Comparison of ENCODE assay signal across 21 cellular contexts in the genomic region with DNA sequence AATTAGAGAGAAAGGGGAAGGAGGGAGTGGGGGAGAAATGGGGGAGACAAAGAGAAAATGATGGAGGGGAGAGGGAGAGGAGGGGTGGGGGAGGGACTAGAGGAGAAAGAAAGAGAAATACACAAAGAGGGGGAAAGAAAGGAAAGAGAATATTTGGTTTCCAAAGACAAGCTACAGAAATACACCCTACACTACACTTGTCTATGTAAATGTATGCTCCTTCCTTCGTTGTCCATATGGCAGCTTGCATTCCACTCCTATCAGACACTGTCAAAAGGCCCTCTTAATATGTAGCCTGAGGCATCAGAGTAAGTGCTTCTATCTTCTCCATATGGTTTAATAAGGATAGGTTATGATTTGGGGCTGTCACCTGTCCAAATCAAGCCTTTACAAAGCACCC.
DNase-seq lines count a peak whose midpoint lies in the region; ATAC-seq, FAIRE-seq and TF ChIP-seq lines count a peak whose summit lies in the region.
"Had no signal": no experiment of that assay in that cellular context is flagged by ENCODE, and none has a peak within 500 bp of the region (broad histone marks: within the 10 kb centered on the region; RNA-seq: fewer than 3 reads in every experiment).

No MANE protein-coding gene starts in this region.

- H3K9me3 ChIP-seq in HepG2 (ENCODE audit: low read length) (no peaks in the 10 kb centered on the region), right lobe of liver (no peaks in the 10 kb centered on the region)
- H3K9me3 ChIP-seq: A549; BLaER1 treated with 17β-estradiol and CSF1 and Interleukin-3, amounts not matched to agents 10 nM and 100 nM; MG63 had no signal

- no peak for FAIRE-seq in HepG2 (lab: Jason Lieb, UNC)
- FAIRE-seq: A549, D721Med, H54 had no signal

- WGBS in HepG2 (ENCODE audit: low lambda C conversion rate) = 94% methylated on average over 1 of the region's 1 CpG
- 90% methylated on average over 1 of the region's 1 CpG for WGBS in right lobe of liver (ENCODE audit: insufficient coverage, low coverage, low lambda C conversion rate, missing lambda C conversion rate)

- no peak overlapping the region for H3K9ac ChIP-seq in HepG2 (ENCODE audit: insufficient read depth, low read depth, low read length)
- H3K9ac ChIP-seq: BLaER1 treated with 17β-estradiol and CSF1 and Interleukin-3, amounts not matched to agents 10 nM and 100 nM had no signal

- no TSS peak for BruUV-seq in HepG2 (replicated peaks; lab: Mats Ljungman, UMichigan)

- no peak for DNase-seq in HepG2 (ENCODE audit: low spot score)
- no peak for DNase-seq in right lobe of liver
- peak; percentile 49 for DNase-seq in NCI-H146 treated with DMSO at 0.1 percent for 48 hours (lab: John Stamatoyannopoulos, UW; ENCODE audit: unreplicated experiment)
- DNase-seq in NCI-H69 (lab: John Stamatoyannopoulos, UW) = peak; percentile 99
- DNase-seq in stimulated activated CD8-positive, alpha-beta memory T cell treated with anti-CD3 and anti-CD28 coated beads, Interleukin-4, amount 100 ng/mL, for 48 hours = no peak
- DNase-seq: AML-193; CD4-positive, alpha-beta T cell; KBM-7; MG63; NCI-H1694; NCI-H2227 treated with DMSO at 0.1 percent for 48 hours; SHP77; T-helper 1 cell had no signal

- H3K4me2 ChIP-seq in HepG2 (ENCODE audit: low read depth, low read length) = no peak overlapping the region
- H3K4me2 ChIP-seq: A549; BLaER1 treated with 17β-estradiol and CSF1 and Interleukin-3, amounts not matched to agents 10 nM and 100 nM had no signal

- in situ Hi-C loops in HepG2 (cut with HindIII; ENCODE audit: extremely low pct_ligation_motif_present, low pct_unique_long_range_greater_than_20kb) = no loop called here

- intact Hi-C loops in HepG2 (cut with micrococcal nuclease; ENCODE audit: unreplicated experiment) = no loop called here
- intact Hi-C loops in right lobe of liver (cut with DNase I) = no loop called here

- CTCF ChIA-PET in HepG2 (lab: Yijun Ruan, JAX; ENCODE audit: low intra/inter-chr PET ratio, low total read pairs) = no interaction called here

- H3K4me3 ChIP-seq in HepG2 (replicated peaks in 1 of 3; ENCODE audit: insufficient read depth in 1 of 3, low read depth in 2 of 3, low read length in 3 of 3) (no peak overlapping the region), right lobe of liver (no peak overlapping the region)
- H3K4me3 ChIP-seq: A549; BLaER1 treated with 17β-estradiol and CSF1 and Interleukin-3, amounts not matched to agents 10 nM and 100 nM; MG63 had no signal

- H3K4me1 ChIP-seq in HepG2 (ENCODE audit: insufficient read depth, low read length) = no peaks in the 10 kb centered on the region
- H3K4me1 ChIP-seq in right lobe of liver = no peaks in the 10 kb centered on the region
- H3K4me1 ChIP-seq: A549; BLaER1 treated with 17β-estradiol and CSF1 and Interleukin-3, amounts not matched to agents 10 nM and 100 nM had no signal

- TF ChIP-seq CTCF in HepG2 (CRISPR knock-in tag; IDR thresholded peaks at IDR 0.05) (no peak), right lobe of liver (IDR thresholded peaks at IDR 0.05) (no peak)

- 0 out of 5 replicates have a peak, but pooled peaks cover 0 to 2% of the 10 kb centered on the region in 2 experiments for H3K36me3 ChIP-seq in HepG2 (replicated peaks in 1 of 2; ENCODE audit: control insufficient read depth in 1 of 2, insufficient read depth in 2 of 2, low read length in 2 of 2)
- H3K36me3 ChIP-seq in right lobe of liver = no peaks in the 10 kb centered on the region
- H3K36me3 ChIP-seq: BLaER1 treated with 17β-estradiol and CSF1 and Interleukin-3, amounts not matched to agents 10 nM and 100 nM; MG63 had no signal

- no peaks in the 10 kb centered on the region for H3K27me3 ChIP-seq in HepG2 (ENCODE audit: control insufficient read depth in 1 of 2, insufficient read depth in 2 of 2, low read length in 2 of 2)
- no peaks in the 10 kb centered on the region for H3K27me3 ChIP-seq in right lobe of liver
- H3K27me3 ChIP-seq: BLaER1 treated with 17β-estradiol and CSF1 and Interleukin-3, amounts not matched to agents 10 nM and 100 nM; MG63 had no signal

- H3K79me2 ChIP-seq in HepG2 (ENCODE audit: insufficient read depth, low read length) = no peaks in the 10 kb centered on the region

- H2AFZ ChIP-seq in HepG2 (ENCODE audit: low read length) = no peak overlapping the region

- TF ChIP-seq EP300 in HepG2 (IDR thresholded peaks at IDR 0.05; ENCODE audit: low read depth in 2 of 2, low read length in 2 of 2) (no peak), HepG2 (CRISPR knock-in tag; IDR thresholded peaks at IDR 0.05; ENCODE audit: borderline replicate concordance) (no peak)

- no peak overlapping the region for H3K27ac ChIP-seq in HepG2 (ENCODE audit: extremely low read length, insufficient read depth, low read length)
- H3K27ac ChIP-seq in right lobe of liver = no peak overlapping the region
- H3K27ac ChIP-seq: A549; BLaER1 treated with 17β-estradiol and CSF1 and Interleukin-3, amounts not matched to agents 10 nM and 100 nM; RWPE1 had no signal

- TF ChIP-seq POLR2A in HepG2 (IDR thresholded peaks at IDR 0.05; ENCODE audit: insufficient read depth in 1 of 2, low read depth in 2 of 2, low read length in 2 of 2) (no peak), right lobe of liver (IDR thresholded peaks at IDR 0.05) (no peak)

- H4K20me1 ChIP-seq in HepG2 (ENCODE audit: insufficient read depth, low read length) = no peaks in the 10 kb centered on the region
- H4K20me1 ChIP-seq: BLaER1 treated with 17β-estradiol and CSF1 and Interleukin-3, amounts not matched to agents 10 nM and 100 nM had no signal

- POLR2A ChIA-PET in HepG2 (lab: Yijun Ruan, JAX) = no interaction called here

- no peak for ATAC-seq in HepG2
- no peak for ATAC-seq in right lobe of liver
- no peak for ATAC-seq in GM21825 (IDR thresholded peaks at IDR 0.05; ENCODE audit: unreplicated experiment)
- ATAC-seq in HG03439 (IDR thresholded peaks at IDR 0.05; ENCODE audit: unreplicated experiment) = no peak
- ATAC-seq: A549, Panc1 had no signal

- TF ChIP-seq RAD21 in HepG2 (CRISPR knock-in tag; IDR thresholded peaks at IDR 0.05) = no peak

TF ChIP-seq in HepG2, 621 proteins besides CTCF, POLR2A, EP300 and RAD21:
- peak; percentile 94 for TF ChIP-seq HNRNPK (IDR thresholded peaks at IDR 0.05; ENCODE audit: low read depth, low read length, poor library complexity, severe bottlenecking)
- TF ChIP-seq, protein P1, sequence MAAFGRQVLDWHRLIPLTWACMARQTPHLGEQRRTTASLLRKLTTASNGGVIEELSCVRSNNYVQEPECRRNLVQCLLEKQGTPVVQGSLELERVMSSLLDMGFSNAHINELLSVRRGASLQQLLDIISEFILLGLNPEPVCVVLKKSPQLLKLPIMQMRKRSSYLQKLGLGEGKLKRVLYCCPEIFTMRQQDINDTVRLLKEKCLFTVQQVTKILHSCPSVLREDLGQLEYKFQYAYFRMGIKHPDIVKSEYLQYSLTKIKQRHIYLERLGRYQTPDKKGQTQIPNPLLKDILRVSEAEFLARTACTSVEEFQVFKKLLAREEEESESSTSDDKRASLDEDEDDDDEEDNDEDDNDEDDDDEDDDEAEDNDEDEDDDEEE (CRISPR knock-in tag; IDR thresholded peaks at IDR 0.05) = no peak
TF ChIP-seq in HepG2: peak in this region for 1.

Comparison
In these comparisons a context has a peak if more than half of its experiments do, and no peak if none do; other contexts are left out.
1. DNase-seq: peak in NCI-H146 treated with DMSO at 0.1 percent for 48 hours (single experiment) and NCI-H69 (single experiment); none in HepG2 (single experiment), right lobe of liver (0 of 3) and stimulated activated CD8-positive, alpha-beta memory T cell treated with anti-CD3 and anti-CD28 coated beads, Interleukin-4, amount 100 ng/mL, for 48 hours (single experiment).